3 cellular contexts compared by ENCODE assay signal in the genomic region with DNA sequence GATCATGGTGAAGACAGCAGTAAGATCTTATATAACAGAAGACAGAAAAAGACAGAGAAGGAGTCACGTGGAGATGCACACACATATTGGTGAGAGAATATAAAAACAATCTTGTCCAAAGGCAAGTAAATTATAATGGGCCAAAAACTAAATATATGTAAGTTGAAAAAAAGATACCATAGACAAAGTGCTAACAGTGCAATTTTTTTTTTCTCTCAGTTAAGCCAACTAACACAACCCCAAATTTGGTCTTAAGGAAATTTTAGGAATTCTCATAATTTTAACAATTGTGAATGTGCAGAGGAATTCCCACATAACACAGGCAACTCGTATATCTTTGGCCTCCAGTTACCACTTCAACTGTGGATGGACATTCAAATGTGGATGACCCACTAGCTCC.
TF ChIP-seq lines count a peak whose summit lies in the region.

No MANE protein-coding gene starts in this region.

TF ChIP-seq in GM23338, 12 proteins besides CTCF, POLR2A, EP300 and RAD21 (continues in another document):
- TF ChIP-seq CREB1 (CRISPR knock-in tag; IDR thresholded peaks at IDR 0.05; ENCODE audit: low read depth) = no peak
- TF ChIP-seq JUNB (IDR thresholded peaks at IDR 0.05; ENCODE audit: unreplicated experiment) = no peak
- TF ChIP-seq POLR2AphosphoS5 (IDR thresholded peaks at IDR 0.05; ENCODE audit: low read depth) = no peak
- TF ChIP-seq ZNF331 (CRISPR knock-in tag; IDR thresholded peaks at IDR 0.05; ENCODE audit: low read depth) = no peak
- TF ChIP-seq, protein P1, sequence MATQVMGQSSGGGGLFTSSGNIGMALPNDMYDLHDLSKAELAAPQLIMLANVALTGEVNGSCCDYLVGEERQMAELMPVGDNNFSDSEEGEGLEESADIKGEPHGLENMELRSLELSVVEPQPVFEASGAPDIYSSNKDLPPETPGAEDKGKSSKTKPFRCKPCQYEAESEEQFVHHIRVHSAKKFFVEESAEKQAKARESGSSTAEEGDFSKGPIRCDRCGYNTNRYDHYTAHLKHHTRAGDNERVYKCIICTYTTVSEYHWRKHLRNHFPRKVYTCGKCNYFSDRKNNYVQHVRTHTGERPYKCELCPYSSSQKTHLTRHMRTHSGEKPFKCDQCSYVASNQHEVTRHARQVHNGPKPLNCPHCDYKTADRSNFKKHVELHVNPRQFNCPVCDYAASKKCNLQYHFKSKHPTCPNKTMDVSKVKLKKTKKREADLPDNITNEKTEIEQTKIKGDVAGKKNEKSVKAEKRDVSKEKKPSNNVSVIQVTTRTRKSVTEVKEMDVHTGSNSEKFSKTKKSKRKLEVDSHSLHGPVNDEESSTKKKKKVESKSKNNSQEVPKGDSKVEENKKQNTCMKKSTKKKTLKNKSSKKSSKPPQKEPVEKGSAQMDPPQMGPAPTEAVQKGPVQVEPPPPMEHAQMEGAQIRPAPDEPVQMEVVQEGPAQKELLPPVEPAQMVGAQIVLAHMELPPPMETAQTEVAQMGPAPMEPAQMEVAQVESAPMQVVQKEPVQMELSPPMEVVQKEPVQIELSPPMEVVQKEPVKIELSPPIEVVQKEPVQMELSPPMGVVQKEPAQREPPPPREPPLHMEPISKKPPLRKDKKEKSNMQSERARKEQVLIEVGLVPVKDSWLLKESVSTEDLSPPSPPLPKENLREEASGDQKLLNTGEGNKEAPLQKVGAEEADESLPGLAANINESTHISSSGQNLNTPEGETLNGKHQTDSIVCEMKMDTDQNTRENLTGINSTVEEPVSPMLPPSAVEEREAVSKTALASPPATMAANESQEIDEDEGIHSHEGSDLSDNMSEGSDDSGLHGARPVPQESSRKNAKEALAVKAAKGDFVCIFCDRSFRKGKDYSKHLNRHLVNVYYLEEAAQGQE (IDR thresholded peaks at IDR 0.05; ENCODE audit: unreplicated experiment) = no peak

TF ChIP-seq in IMR-90, 13 proteins besides CTCF, POLR2A, EP300 and RAD21:
- TF ChIP-seq MAFK (IDR thresholded peaks at IDR 0.05; ENCODE audit: low read depth, low read length) (peak; percentile 58), RFX5 (IDR thresholded peaks at IDR 0.05; ENCODE audit: low read depth, low read length) (no peak), RCOR1 (IDR thresholded peaks at IDR 0.05; ENCODE audit: insufficient replicate concordance, low read length) (no peak)
TF ChIP-seq in IMR-90: peak in this region for 1.

TF ChIP-seq in H1, 55 proteins besides CTCF, POLR2A, EP300 and RAD21:
- 0 out of 2 replicates have a peak, but pooled peaks have one; percentile 35 for TF ChIP-seq MAFK (IDR thresholded peaks at IDR 0.05; ENCODE audit: low read depth, low read length)
- TF ChIP-seq CEBPB (IDR thresholded peaks at IDR 0.05; ENCODE audit: low read depth, low read length) = no peak
